32 cellular contexts compared by ENCODE assay signal in genomic region chr10:32146166-32146565, GRCh38.
A peak's percentile ranks its signal among the peaks of the same experiment; 100 is the strongest.
DNase-seq lines count a peak whose midpoint lies in the region; ATAC-seq and TF ChIP-seq lines count a peak whose summit lies in the region.
"Had no signal": no experiment of that assay in that cellular context is flagged by ENCODE, and none has a peak within 500 bp of the region (broad histone marks: within the 10 kb centered on the region; RNA-seq: fewer than 3 reads in every experiment).

No MANE protein-coding gene starts in this region.

- no peak for ATAC-seq in activated T-helper 17 cell treated with anti-CD3 and anti-CD28 coated beads, Interleukin-2, amount 50 U/mL, for 72 hours (replicated peaks)
- ATAC-seq: A549; CD8-positive, alpha-beta T cell had no signal

- no peaks in the 10 kb centered on the region for H3K79me2 ChIP-seq in neural progenitor cell (ENCODE audit: low read depth)
- no peaks in the 10 kb centered on the region for H3K79me2 ChIP-seq in osteoblast (ENCODE audit: insufficient read depth, low read length)

- peaks cover 7% of the 10 kb centered on the region for H3K27me3 Mint-ChIP-seq in neural progenitor cell (ENCODE audit: insufficient read depth, low read depth)
- H3K27me3 Mint-ChIP-seq in activated T-helper 17 cell treated with anti-CD3 and anti-CD28 coated beads, Interleukin-2, amount 50 U/mL, for 72 hours = no peaks in the 10 kb centered on the region
- H3K27me3 Mint-ChIP-seq: CD4-positive, alpha-beta memory T cell; CD4-positive, alpha-beta T cell had no signal

- H3K4me3 ChIP-seq in neural progenitor cell (no peak overlapping the region), osteoblast (ENCODE audit: insufficient read depth, low read length) (no peak overlapping the region)
- H3K4me3 ChIP-seq: A549; BLaER1; BLaER1 treated with 17β-estradiol and CSF1 and Interleukin-3, amounts not matched to agents 10 nM and 100 nM had no signal

- TF ChIP-seq CTCF in neural progenitor cell (IDR thresholded peaks at IDR 0.05) (no peak), osteoblast (IDR thresholded peaks at IDR 0.05; ENCODE audit: extremely low read depth, low read depth, low read length) (no peak)

- H3K4me1 ChIP-seq in neural progenitor cell (no peaks in the 10 kb centered on the region), osteoblast (ENCODE audit: insufficient read depth, low read length) (peaks cover 18% of the 10 kb centered on the region)
- H3K4me1 ChIP-seq: BE2C, BLaER1 had no signal

- H3K27me3 ChIP-seq in neural progenitor cell (no peaks in the 10 kb centered on the region), osteoblast (ENCODE audit: insufficient read depth, low read length) (no peaks in the 10 kb centered on the region)
- H3K27me3 ChIP-seq: BE2C; BLaER1; BLaER1 treated with 17β-estradiol and CSF1 and Interleukin-3, amounts not matched to agents 10 nM and 100 nM had no signal

- H2AFZ ChIP-seq in neural progenitor cell (replicated peaks) = no peak overlapping the region
- no peak overlapping the region for H2AFZ ChIP-seq in osteoblast (ENCODE audit: low read length)

- no peaks in the 10 kb centered on the region for H3K9me3 ChIP-seq in neural progenitor cell (ENCODE audit: low read depth)
- H3K9me3 ChIP-seq in osteoblast (ENCODE audit: low read depth, low read length) = no peaks in the 10 kb centered on the region
- H3K9me3 ChIP-seq: A549; BE2C; BLaER1; BLaER1 treated with 17β-estradiol and CSF1 and Interleukin-3, amounts not matched to agents 10 nM and 100 nM; Caco-2 had no signal

- DNase-seq in HT1080 (ENCODE audit: low read depth) (peak; percentile 18), neural progenitor cell (ENCODE audit: low spot score) (no peak), osteoblast (ENCODE audit: insufficient read length, low spot score, missing footprints) (peak; percentile 76), HuH-7 (ENCODE audit: low spot score) (no peak)
- DNase-seq in activated CD8-positive, alpha-beta memory T cell treated with anti-CD3 and anti-CD28 coated beads for 24 hours = no peak
- DNase-seq: 8988T; ACHN; AML-193; BE2C; C1 segment of cervical spinal cord; Caco-2; Calu3; CD4-positive, alpha-beta memory T cell; CD4-positive, alpha-beta T cell; CD4-positive, CD25-positive, alpha-beta regulatory T cell; CD8-positive, alpha-beta memory T cell; CD8-positive, alpha-beta T cell; COR-L47; DMS 273 treated with DMSO at 0.1 percent for 48 hours; DMS153; DMS79; DMS79 treated with DMSO at 0.1 percent for 48 hours; DND-41; EL had no signal

- H4K20me1 ChIP-seq in neural progenitor cell (ENCODE audit: low read depth) (no peaks in the 10 kb centered on the region), osteoblast (ENCODE audit: insufficient read depth, low read length) (no peaks in the 10 kb centered on the region)
- H4K20me1 ChIP-seq: BLaER1; BLaER1 treated with 17β-estradiol and CSF1 and Interleukin-3, amounts not matched to agents 10 nM and 100 nM had no signal

- no peak overlapping the region for H3K4me2 ChIP-seq in neural progenitor cell
- no peak overlapping the region for H3K4me2 ChIP-seq in osteoblast (ENCODE audit: insufficient read depth, low read length)
- H3K4me2 ChIP-seq: A549; BLaER1; BLaER1 treated with 17β-estradiol and CSF1 and Interleukin-3, amounts not matched to agents 10 nM and 100 nM had no signal

- H3K4me1 Mint-ChIP-seq in neural progenitor cell = no peaks in the 10 kb centered on the region
- peaks cover 20% of the 10 kb centered on the region for H3K4me1 Mint-ChIP-seq in activated T-helper 17 cell treated with anti-CD3 and anti-CD28 coated beads, Interleukin-2, amount 50 U/mL, for 72 hours
- H3K4me1 Mint-ChIP-seq: B cell, CD14-positive monocyte had no signal

- H3K9me3 Mint-ChIP-seq in neural progenitor cell = no peaks in the 10 kb centered on the region
- no peaks in the 10 kb centered on the region for H3K9me3 Mint-ChIP-seq in activated T-helper 17 cell treated with anti-CD3 and anti-CD28 coated beads, Interleukin-2, amount 50 U/mL, for 72 hours
- H3K9me3 Mint-ChIP-seq: CD14-positive monocyte; CD4-positive, alpha-beta T cell; CD8-positive, alpha-beta memory T cell; CD8-positive, alpha-beta T cell had no signal

- H3K4me3 Mint-ChIP-seq in neural progenitor cell = no peak overlapping the region
- no peak overlapping the region for H3K4me3 Mint-ChIP-seq in activated T-helper 17 cell treated with anti-CD3 and anti-CD28 coated beads, Interleukin-2, amount 50 U/mL, for 72 hours
- H3K4me3 Mint-ChIP-seq: B cell; CD14-positive monocyte; CD4-positive, alpha-beta memory T cell; CD4-positive, alpha-beta T cell; CD4-positive, CD25-positive, alpha-beta regulatory T cell; CD8-positive, alpha-beta memory T cell; CD8-positive, alpha-beta T cell had no signal

- H3K36me3 Mint-ChIP-seq in neural progenitor cell = no peaks in the 10 kb centered on the region
- no peaks in the 10 kb centered on the region for H3K36me3 Mint-ChIP-seq in activated T-helper 17 cell treated with anti-CD3 and anti-CD28 coated beads, Interleukin-2, amount 50 U/mL, for 72 hours (ENCODE audit: low read depth)
- H3K36me3 Mint-ChIP-seq: CD14-positive monocyte; CD4-positive, alpha-beta memory T cell; CD4-positive, CD25-positive, alpha-beta regulatory T cell; CD8-positive, alpha-beta memory T cell; CD8-positive, alpha-beta T cell had no signal

- H3K27ac Mint-ChIP-seq in neural progenitor cell = peak overlapping the region; percentile 16
- H3K27ac Mint-ChIP-seq in activated T-helper 17 cell treated with anti-CD3 and anti-CD28 coated beads, Interleukin-2, amount 50 U/mL, for 72 hours = no peak overlapping the region
- H3K27ac Mint-ChIP-seq: B cell; CD14-positive monocyte; CD4-positive, alpha-beta T cell; CD4-positive, CD25-positive, alpha-beta regulatory T cell; CD8-positive, alpha-beta memory T cell; CD8-positive, alpha-beta T cell had no signal

- no peak overlapping the region for H3K9ac ChIP-seq in neural progenitor cell
- H3K9ac ChIP-seq: BLaER1; BLaER1 treated with 17β-estradiol and CSF1 and Interleukin-3, amounts not matched to agents 10 nM and 100 nM had no signal

- H3K27ac ChIP-seq in neural progenitor cell (no peak overlapping the region), osteoblast (ENCODE audit: low read depth, low read length) (no peak overlapping the region)
- H3K27ac ChIP-seq: 22Rv1; A549; BLaER1; BLaER1 treated with 17β-estradiol and CSF1 and Interleukin-3, amounts not matched to agents 10 nM and 100 nM; C4-2B had no signal

- H3K36me3 ChIP-seq in neural progenitor cell = no peaks in the 10 kb centered on the region
- no peaks in the 10 kb centered on the region for H3K36me3 ChIP-seq in osteoblast (ENCODE audit: insufficient read depth, low read length)
- H3K36me3 ChIP-seq: BE2C; BLaER1; BLaER1 treated with 17β-estradiol and CSF1 and Interleukin-3, amounts not matched to agents 10 nM and 100 nM had no signal

- H3F3A ChIP-seq in neural progenitor cell (ENCODE audit: low read depth) = no peaks in the 10 kb centered on the region

Comparison
In these comparisons a context has a peak if more than half of its experiments do, and no peak if none do; other contexts are left out.
1. DNase-seq: peak in HT1080 (single experiment) and osteoblast (single experiment); none in neural progenitor cell (single experiment), HuH-7 (single experiment) and activated CD8-positive, alpha-beta memory T cell treated with anti-CD3 and anti-CD28 coated beads for 24 hours (single experiment).